14 cellular contexts compared by ENCODE assay signal in the genomic region with DNA sequence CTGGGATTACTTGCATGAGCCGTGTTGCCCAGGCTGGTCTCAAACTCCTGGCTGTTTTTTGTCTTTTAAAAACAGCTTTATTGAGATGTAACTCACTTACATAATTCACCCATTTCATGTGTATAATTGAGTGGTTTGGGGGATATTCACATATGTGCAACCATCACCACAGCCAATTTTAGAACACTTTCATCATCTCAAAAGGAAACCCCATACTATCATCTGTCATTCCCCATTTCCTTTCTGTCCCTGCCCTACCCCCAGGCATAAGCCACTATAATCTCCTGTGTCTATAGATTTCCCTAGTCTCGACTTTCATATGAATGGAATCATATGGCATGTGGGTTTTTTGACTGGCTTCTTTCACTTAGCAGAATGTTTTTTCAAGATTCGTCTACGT.
"Had no signal": no experiment of that assay in that cellular context is flagged by ENCODE, and none has a peak within 500 bp of the region (broad histone marks: within the 10 kb centered on the region; RNA-seq: fewer than 3 reads in every experiment).

No MANE protein-coding gene starts in this region.

- H3K27me3 Mint-ChIP-seq: activated CD8-positive, alpha-beta memory T cell treated with anti-CD3 and anti-CD28 coated beads, Interleukin-2, amount 10 ng/mL, durations not matched to agents 7 days and 5 days; activated naive CD8-positive, alpha-beta T cell treated with anti-CD3 and anti-CD28 coated beads for 36 hours; activated T-cell treated with anti-CD3 and anti-CD28 coated beads, Interleukin-2, amount 50 U/mL, for 24 hours had no signal

- H3K9me3 ChIP-seq: ovary, tibial artery, vagina had no signal

- DNase-seq: activated CD4-positive, alpha-beta T cell treated with anti-CD3 and anti-CD28 coated beads, Interleukin-2, amount 50 U/mL, for 48 hours; activated CD8-positive, alpha-beta memory T cell treated with anti-CD3 and anti-CD28 coated beads, Interleukin-2, amount 10 ng/mL, durations not matched to agents 7 days and 5 days; activated effector memory CD4-positive, alpha-beta T cell treated with anti-CD3 and anti-CD28 coated beads, Interleukin-2, amount 50 U/mL, for 16 hours; activated naive CD8-positive, alpha-beta T cell treated with anti-CD3 and anti-CD28 coated beads for 36 hours; activated T-cell treated with anti-CD3 and anti-CD28 coated beads, Interleukin-2, amount 50 U/mL, for 24 hours; anterior cingulate cortex; hypothalamus; ovary; stimulated activated CD4-positive, alpha-beta T cell treated with anti-CD3 and anti-CD28 coated beads, Interleukin-4, amount 100 ng/mL, for 24 hours; tibial artery had no signal

- H3K27ac ChIP-seq: esophagus muscularis mucosa, ovary, tibial artery, vagina had no signal

- H3K4me3 ChIP-seq: esophagus muscularis mucosa, ovary, tibial artery, vagina had no signal

- H3K27me3 ChIP-seq: esophagus muscularis mucosa, ovary, tibial artery, vagina had no signal

- H3K36me3 ChIP-seq: ovary had no signal

- ATAC-seq: activated CD4-positive, CD25-positive, alpha-beta regulatory T cell treated with anti-CD3 and anti-CD28 coated beads, Interleukin-2, amount 50 U/mL, for 24 hours; activated CD8-positive, alpha-beta memory T cell treated with anti-CD3 and anti-CD28 coated beads, Interleukin-2, amount 10 ng/mL, durations not matched to agents 7 days and 5 days had no signal

- H3K4me1 Mint-ChIP-seq: neural crest cell had no signal

- H3K27ac Mint-ChIP-seq: activated CD8-positive, alpha-beta memory T cell treated with anti-CD3 and anti-CD28 coated beads, Interleukin-2, amount 10 ng/mL, durations not matched to agents 7 days and 5 days; activated naive CD8-positive, alpha-beta T cell treated with anti-CD3 and anti-CD28 coated beads for 36 hours; activated T-cell treated with anti-CD3 and anti-CD28 coated beads, Interleukin-2, amount 50 U/mL, for 24 hours had no signal

- H3K4me3 Mint-ChIP-seq: activated CD8-positive, alpha-beta memory T cell treated with anti-CD3 and anti-CD28 coated beads, Interleukin-2, amount 10 ng/mL, durations not matched to agents 7 days and 5 days; activated naive CD8-positive, alpha-beta T cell treated with anti-CD3 and anti-CD28 coated beads for 36 hours; activated T-cell treated with anti-CD3 and anti-CD28 coated beads, Interleukin-2, amount 50 U/mL, for 24 hours; neural crest cell had no signal

- H3K4me1 ChIP-seq: esophagus muscularis mucosa, tibial artery, vagina had no signal
